10 cellular contexts compared by ENCODE assay signal in genomic region chr4:119833611-119834010, GRCh38.
"Had no signal": no experiment of that assay in that cellular context is flagged by ENCODE, and none has a peak within 500 bp of the region (broad histone marks: within the 10 kb centered on the region; RNA-seq: fewer than 3 reads in every experiment).

No MANE protein-coding gene starts in this region.

- H3K27me3 ChIP-seq: hepatocyte had no signal

- H2AFZ ChIP-seq: hepatocyte had no signal

- H3K4me2 ChIP-seq: hepatocyte had no signal

- H3K36me3 ChIP-seq: WERI-Rb-1 had no signal

- H3K4me3 ChIP-seq: hepatocyte had no signal

- H3K79me2 ChIP-seq: hepatocyte had no signal

- H3K27ac ChIP-seq: hepatocyte, WERI-Rb-1 had no signal

- DNase-seq: activated CD4-positive, alpha-beta T cell treated with anti-CD3 and anti-CD28 coated beads for 4 hours; activated CD8-positive, alpha-beta memory T cell treated with anti-CD3 and anti-CD28 coated beads, Interleukin-2, amount 50 U/mL, for 48 hours; activated CD8-positive, alpha-beta T cell treated with anti-CD3 and anti-CD28 coated beads, Interleukin-2, amount 10 ng/mL, durations not matched to agents 7 days and 5 days; activated naive CD4-positive, alpha-beta T cell; dermis blood vessel endothelial cell; stimulated activated CD4-positive, alpha-beta T cell treated with anti-CD3 and anti-CD28 coated beads, Interleukin-2, amount 100 ng/mL, for 48 hours; stimulated activated naive CD8-positive, alpha-beta T cell treated with anti-CD3 and anti-CD28 coated beads, Interleukin-15, Interleukin-2, amounts not matched to agents 100 U/mL and 50 U/mL, for 24 hours; T-helper 1 cell; WERI-Rb-1 had no signal
